In the genomic region with DNA sequence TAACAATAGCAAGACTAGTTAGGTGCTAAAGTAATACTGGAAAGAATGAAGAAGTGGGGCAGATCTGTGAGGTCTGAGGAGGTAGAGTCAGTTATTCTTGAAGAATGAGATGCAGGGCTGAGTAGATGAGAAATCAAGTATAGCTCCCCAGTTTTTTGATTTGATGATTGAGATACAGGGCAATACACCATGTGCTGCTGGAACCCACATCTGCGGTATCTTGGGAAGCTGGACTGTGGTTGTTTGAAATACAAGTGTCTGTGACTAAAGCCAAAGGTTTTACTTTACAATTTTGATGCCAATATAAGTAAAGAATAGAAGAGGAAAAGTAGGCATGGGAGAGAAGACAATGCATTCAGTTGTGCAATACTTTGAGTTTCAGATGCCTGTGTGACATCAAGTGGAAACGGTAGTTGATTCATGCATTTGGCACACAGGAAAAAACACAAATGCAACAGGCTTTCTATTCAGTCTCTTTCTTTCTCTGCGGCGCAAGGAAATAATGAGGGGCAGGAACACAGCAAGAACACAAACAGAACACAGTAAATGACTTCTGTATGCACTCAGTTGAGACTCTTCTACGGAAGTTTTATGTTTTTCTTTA, we compare ENCODE assay signal across 11 cellular contexts.
DNase-seq lines count a peak whose midpoint lies in the region; ATAC-seq and TF ChIP-seq lines count a peak whose summit lies in the region.
"Had no signal": no experiment of that assay in that cellular context is flagged by ENCODE, and none has a peak within 500 bp of the region (broad histone marks: within the 10 kb centered on the region; RNA-seq: fewer than 3 reads in every experiment).

No MANE protein-coding gene starts in this region.

- in situ Hi-C loops in GM13977 (cut with MboI; ENCODE audit: low pct_unique_long_range_greater_than_20kb, low sequenced_read_pairs, unreplicated experiment) = no loop called here

- intact Hi-C loops in dendritic cell treated with granulocyte-macrophage colony-stimulating factor and Interleukin-4, amounts not matched to agents 40 ng/mL and 50 ng/mL, for 4 days (cut with micrococcal nuclease) = no loop called here

- DNase-seq in EL = peak; percentile 87
- peak; percentile 92 for DNase-seq in NCI-H460 (ENCODE audit: extremely low read depth, low read depth)
- DNase-seq in non-pigmented ciliary epithelial cell (ENCODE audit: low read depth) = peak; percentile 86
- DNase-seq in GM13977 (ENCODE audit: low spot score) = no peak
- no peak for DNase-seq in NCI-H1105 treated with DMSO at 0.1 percent for 48 hours (lab: John Stamatoyannopoulos, UW)
- no peak for DNase-seq in activated CD4-positive, CD25-positive, alpha-beta regulatory T cell treated with anti-CD3 and anti-CD28 coated beads, Interleukin-2, amount 50 U/mL, for 72 hours
- DNase-seq: tibial artery had no signal

- ATAC-seq in HG02840 (IDR thresholded peaks at IDR 0.05; ENCODE audit: low FRiP score, unreplicated experiment) = no peak
- ATAC-seq: Right ventricle myocardium inferior had no signal

- H3K36me3 Mint-ChIP-seq in dendritic cell treated with granulocyte-macrophage colony-stimulating factor and Interleukin-4, amounts not matched to agents 40 ng/mL and 50 ng/mL, for 4 days (ENCODE audit: low read depth) = no peaks in the 10 kb centered on the region

- H3K9me3 Mint-ChIP-seq in dendritic cell treated with granulocyte-macrophage colony-stimulating factor and Interleukin-4, amounts not matched to agents 40 ng/mL and 50 ng/mL, for 4 days = peaks cover 31% of the 10 kb centered on the region

- H3K27me3 Mint-ChIP-seq in dendritic cell treated with granulocyte-macrophage colony-stimulating factor and Interleukin-4, amounts not matched to agents 40 ng/mL and 50 ng/mL, for 4 days = no peaks in the 10 kb centered on the region

- H3K27ac Mint-ChIP-seq in dendritic cell treated with granulocyte-macrophage colony-stimulating factor and Interleukin-4, amounts not matched to agents 40 ng/mL and 50 ng/mL, for 4 days = peak overlapping the region; percentile 23
- H3K27ac Mint-ChIP-seq: neural progenitor cell had no signal

- H3K4me1 Mint-ChIP-seq in dendritic cell treated with granulocyte-macrophage colony-stimulating factor and Interleukin-4, amounts not matched to agents 40 ng/mL and 50 ng/mL, for 4 days (ENCODE audit: low read depth) = peaks cover 19% of the 10 kb centered on the region

- TF ChIP-seq CTCF in GM13977 (IDR thresholded peaks at IDR 0.05; ENCODE audit: extremely low read depth, insufficient read depth, missing control alignments) = no peak

- no peak overlapping the region for H3K4me3 Mint-ChIP-seq in dendritic cell treated with granulocyte-macrophage colony-stimulating factor and Interleukin-4, amounts not matched to agents 40 ng/mL and 50 ng/mL, for 4 days
- H3K4me3 Mint-ChIP-seq: neural progenitor cell had no signal

Comparison
In these comparisons a context has a peak if more than half of its experiments do, and no peak if none do; other contexts are left out.
1. DNase-seq: peak in EL (single experiment), NCI-H460 (single experiment) and non-pigmented ciliary epithelial cell (single experiment); none in GM13977 (single experiment), NCI-H1105 treated with DMSO at 0.1 percent for 48 hours (single experiment) and activated CD4-positive, CD25-positive, alpha-beta regulatory T cell treated with anti-CD3 and anti-CD28 coated beads, Interleukin-2, amount 50 U/mL, for 72 hours (single experiment).